Comparison of ENCODE assay signal across 14 cellular contexts in genomic region chr14:75200451-75200850, GRCh38. TPM values are rescaled to one million over a fixed set of nuclear protein-coding genes. Genes with fewer than 3 reads are reported as not detected.
DNase-seq lines count a peak whose midpoint lies in the region; ATAC-seq and TF ChIP-seq lines count a peak whose summit lies in the region.
"Had no signal": no experiment of that assay in that cellular context is flagged by ENCODE, and none has a peak within 500 bp of the region (broad histone marks: within the 10 kb centered on the region; RNA-seq: fewer than 3 reads in every experiment).

No MANE protein-coding gene starts in this region.

- H3K27ac Mint-ChIP-seq in mesothelial cell of epicardium = peak overlapping the region; percentile 72
- H3K27ac Mint-ChIP-seq: T-cell had no signal

- H3K27ac ChIP-seq in 22Rv1 = peak overlapping the region; percentile 69

- in situ Hi-C loops in T47D (cut with HindIII; ENCODE audit: low pct_unique_long_range_greater_than_20kb, low sequenced_read_pairs) = no loop called here

- ATAC-seq in GM19328 (IDR thresholded peaks at IDR 0.05; ENCODE audit: unreplicated experiment) = no peak
- no peak for ATAC-seq in HG02981 (IDR thresholded peaks at IDR 0.05; ENCODE audit: unreplicated experiment)
- no peak for ATAC-seq in HG02623 (IDR thresholded peaks at IDR 0.05; ENCODE audit: unreplicated experiment)
- ATAC-seq: T-cell had no signal

- H3K4me1 Mint-ChIP-seq in mesothelial cell of epicardium = peaks cover 48% of the 10 kb centered on the region

- no peaks in the 10 kb centered on the region for H3K36me3 Mint-ChIP-seq in mesothelial cell of epicardium
- H3K36me3 Mint-ChIP-seq: activated naive CD4-positive, alpha-beta T cell treated with anti-CD3 and anti-CD28 coated beads, Interleukin-2, amount 50 U/mL, for 72 hours; T-cell had no signal

- TF ChIP-seq CTCF in 22Rv1 (IDR thresholded peaks at IDR 0.05) (no peak), mesothelial cell of epicardium (IDR thresholded peaks at IDR 0.05; ENCODE audit: unreplicated experiment) (no peak)

- peak in 2 of 3 experiments; percentile 86 to 98 for DNase-seq in NCI-H1417 (lab: John Stamatoyannopoulos, UW)
- DNase-seq in T47D (ENCODE audit: low read depth in 1 of 2, low spot score in 1 of 2) = peak; percentile 74 to 93
- no peak for DNase-seq in mesothelial cell of epicardium (ENCODE audit: low spot score in 2 of 2, unreplicated experiment in 2 of 2)
- no peak for DNase-seq in activated CD8-positive, alpha-beta memory T cell treated with anti-CD3 and anti-CD28 coated beads, Interleukin-2, amount 50 U/mL, for 4 hours
- DNase-seq: activated CD4-positive, alpha-beta T cell treated with anti-CD3 and anti-CD28 coated beads, Interleukin-2, amount 50 U/mL, for 48 hours; hippocampal formation; KG1; NCI-H524 treated with DMSO at 0.1 percent for 48 hours; T-cell had no signal

- H3K9me3 Mint-ChIP-seq in mesothelial cell of epicardium = no peaks in the 10 kb centered on the region
- H3K9me3 Mint-ChIP-seq: activated naive CD4-positive, alpha-beta T cell treated with anti-CD3 and anti-CD28 coated beads, Interleukin-2, amount 50 U/mL, for 72 hours; T-cell had no signal

- no peak overlapping the region for H3K4me3 Mint-ChIP-seq in mesothelial cell of epicardium
- H3K4me3 Mint-ChIP-seq: T-cell had no signal

- no peaks in the 10 kb centered on the region for H3K27me3 Mint-ChIP-seq in mesothelial cell of epicardium (ENCODE audit: low read depth)
- H3K27me3 Mint-ChIP-seq: T-cell had no signal

RNA-seq across cellular contexts. Expression of gene TMED10, which starts 24.0 kb away (rescaled TPM):
- total RNA-seq in mesothelial cell of epicardium = 237 to 242 TPM (median 241 TPM) in 3 replicates

Comparison
In these comparisons a context has a peak if more than half of its experiments do, and no peak if none do; other contexts are left out.
1. DNase-seq: peak in NCI-H1417 (2 of 3) and T47D (2 of 2); none in mesothelial cell of epicardium (0 of 2) and activated CD8-positive, alpha-beta memory T cell treated with anti-CD3 and anti-CD28 coated beads, Interleukin-2, amount 50 U/mL, for 4 hours (single experiment).